ENCODE assay signal across 24 cellular contexts in genomic region chr2:26716340-26716739, GRCh38. TPM values are rescaled to one million over a fixed set of nuclear protein-coding genes. Genes with fewer than 3 reads are reported as not detected.
DNase-seq lines count a peak whose midpoint lies in the region; ATAC-seq, FAIRE-seq and TF ChIP-seq lines count a peak whose summit lies in the region.
"Had no signal": no experiment of that assay in that cellular context is flagged by ENCODE, and none has a peak within 500 bp of the region (broad histone marks: within the 10 kb centered on the region; RNA-seq: fewer than 3 reads in every experiment).

No MANE protein-coding gene starts in this region.

- H3K4me3 ChIP-seq in SK-N-SH (ENCODE audit: low read depth in 2 of 2, low read length in 1 of 2) (no peak overlapping the region), A549 (no peak overlapping the region), adrenal gland (no peak overlapping the region)
- H3K4me3 ChIP-seq: GM23248 had no signal

- H3F3A ChIP-seq in SK-N-SH (replicated peaks; ENCODE audit: insufficient read depth), result no peaks in the 10 kb centered on the region

- H2AFZ ChIP-seq in SK-N-SH (ENCODE audit: low read depth), result no peak overlapping the region
- H2AFZ ChIP-seq: GM23248 had no signal

- H3K79me2 ChIP-seq in SK-N-SH (ENCODE audit: insufficient read depth), result no peaks in the 10 kb centered on the region

- POLR2A ChIA-PET in SK-N-SH (lab: Yijun Ruan, JAX) (no interaction called here), A549 (lab: Yijun Ruan, JAX) (no interaction called here)

- no peak overlapping the region for H3K4me3 Mint-ChIP-seq in progenitor cell of endocrine pancreas (ENCODE audit: low read depth)
- H3K4me3 Mint-ChIP-seq: CD4-positive, alpha-beta memory T cell had no signal

- H3K27me3 Mint-ChIP-seq in progenitor cell of endocrine pancreas, result peaks cover 26% of the 10 kb centered on the region

- CTCF ChIA-PET in SK-N-SH (lab: Yijun Ruan, JAX), result interaction anchor here (0.7 to 8.2 kb wide), 4 partner anchors 16 to 138 kb away, joined by 3 to 70 read pairs (median 6); no protein-coding TSS in a partner anchor
- CTCF ChIA-PET in A549 (lab: Yijun Ruan, JAX), result interaction anchor here (1.0 to 2.2 kb wide), 4 partner anchors 9 to 227 kb away, joined by 3 to 9 read pairs (median 4); no protein-coding TSS in a partner anchor

- H3K36me3 ChIP-seq in SK-N-SH (replicated peaks in 1 of 2; ENCODE audit: control insufficient read depth in 1 of 2, insufficient read depth in 2 of 2, low read length in 1 of 2) (no peaks in the 10 kb centered on the region), adrenal gland (replicated peaks in 1 of 2) (no peaks in the 10 kb centered on the region)

- ATAC-seq in SK-N-SH treated with all-trans-retinoic acid at 6 μM for 48 hours (no peak), A549 (no peak)

- peaks cover 1% of the 10 kb centered on the region for H3K4me1 Mint-ChIP-seq in progenitor cell of endocrine pancreas (ENCODE audit: low read depth)
- H3K4me1 Mint-ChIP-seq: CD4-positive, alpha-beta memory T cell had no signal

- no peak overlapping the region for H3K4me2 ChIP-seq in SK-N-SH
- H3K4me2 ChIP-seq in A549, result no peak overlapping the region

- no peaks in the 10 kb centered on the region for H3K36me3 Mint-ChIP-seq in progenitor cell of endocrine pancreas (ENCODE audit: insufficient read depth)
- H3K36me3 Mint-ChIP-seq: CD4-positive, alpha-beta memory T cell had no signal

- H4K20me1 ChIP-seq in SK-N-SH (ENCODE audit: insufficient read depth), result no peaks in the 10 kb centered on the region

- H3K27ac ChIP-seq in SK-N-SH (ENCODE audit: low read depth in 2 of 2, low read length in 1 of 2), result no peak overlapping the region
- peak overlapping the region; percentile 21 to 94; a peak in 5 of 6 replicates for H3K27ac ChIP-seq in A549
- H3K27ac ChIP-seq in adrenal gland, result peak overlapping the region; percentile 19 to 99 (median 97)
- H3K27ac ChIP-seq: 22Rv1, GM23248 had no signal

- H3K27ac Mint-ChIP-seq in progenitor cell of endocrine pancreas, result peak overlapping the region; percentile 44
- H3K27ac Mint-ChIP-seq: CD4-positive, alpha-beta memory T cell had no signal

- no peak for TF ChIP-seq RAD21 in SK-N-SH (IDR thresholded peaks at IDR 0.05; ENCODE audit: low read length)
- no peak for TF ChIP-seq RAD21 in A549 (conservative IDR thresholded peaks at IDR 0.05 in 1 of 2, IDR thresholded peaks at IDR 0.05 in 1 of 2)

- H3K9me3 ChIP-seq in SK-N-SH (no peaks in the 10 kb centered on the region), A549 (no peaks in the 10 kb centered on the region), adrenal gland (replicated peaks in 1 of 3) (no peaks in the 10 kb centered on the region)

- no peak for TF ChIP-seq EP300 in SK-N-SH (IDR thresholded peaks at IDR 0.05; ENCODE audit: borderline replicate concordance in 1 of 2, low read depth in 1 of 2, low read length in 1 of 2)
- TF ChIP-seq EP300 in A549 (IDR thresholded peaks at IDR 0.05), result no peak

- H3K9ac ChIP-seq in SK-N-SH, result no peak overlapping the region
- H3K9ac ChIP-seq: GM23248 had no signal

- H3K27me3 ChIP-seq in SK-N-SH (ENCODE audit: insufficient read depth) (no peaks in the 10 kb centered on the region), adrenal gland (no peaks in the 10 kb centered on the region)

- no peak for FAIRE-seq in A549 (lab: Jason Lieb, UNC)
- FAIRE-seq: A204.1, GM12891, GM18507, H1 had no signal

- no peak for TF ChIP-seq POLR2A in A549 (IDR thresholded peaks at IDR 0.05; ENCODE audit: low read length)
- no peak for TF ChIP-seq POLR2A in adrenal gland (IDR thresholded peaks at IDR 0.05)

- WGBS in SK-N-SH (ENCODE audit: low lambda C conversion rate), result 92% methylated on average over 3 of the region's 3 CpGs
- 87% methylated on average over 3 of the region's 3 CpGs for WGBS in A549 (ENCODE audit: missing lambda C conversion rate)
- 75 to 88% (median 85%) methylated on average over 3 of the region's 3 CpGs for WGBS in adrenal gland, 4 donors

- H3K4me1 ChIP-seq in SK-N-SH (ENCODE audit: control insufficient read depth in 1 of 2, insufficient read depth in 2 of 2, low read depth in 1 of 2, low read length in 1 of 2) (peaks cover 11 to 61% of the 10 kb centered on the region in 2 experiments; a peak in 3 of 4 replicates), A549 (peaks cover 63% of the 10 kb centered on the region), adrenal gland (replicated peaks in 1 of 2) (peaks cover 62 to 96% of the 10 kb centered on the region in 2 donors)

- no peaks in the 10 kb centered on the region for H3K9me3 Mint-ChIP-seq in progenitor cell of endocrine pancreas (ENCODE audit: low read depth)
- H3K9me3 Mint-ChIP-seq: CD4-positive, alpha-beta memory T cell had no signal

- TF ChIP-seq CTCF in SK-N-SH (IDR thresholded peaks at IDR 0.05), result no peak
- TF ChIP-seq CTCF in A549 (IDR thresholded peaks at IDR 0.05), result no peak; the same call in 2 of the 3 replicates
- no peak for TF ChIP-seq CTCF in adrenal gland (IDR thresholded peaks at IDR 0.05)
- no peak for TF ChIP-seq CTCF in progenitor cell of endocrine pancreas (IDR thresholded peaks at IDR 0.05; ENCODE audit: unreplicated experiment)

- H3K9me2 ChIP-seq in SK-N-SH, result no peaks in the 10 kb centered on the region

- DNase-seq in SK-N-SH (no peak), A549 (ENCODE audit: low read depth in 1 of 2, low spot score in 1 of 2) (no peak), adrenal gland (no peak), progenitor cell of endocrine pancreas (ENCODE audit: low spot score, unreplicated experiment) (no peak), AML-193 (lab: John Stamatoyannopoulos, UW) (no peak), midbrain (lab: John Stamatoyannopoulos, UW) (no peak)
- DNase-seq: ACHN; C1 segment of cervical spinal cord; Calu3; CD4-positive, alpha-beta memory T cell; COR-L47; DMS53; DMS79 treated with DMSO at 0.1 percent for 48 hours; GF-D8; GM23248; H7; HCEC 1CT had no signal

- intact Hi-C loops in adrenal gland (cut with DNase I), result no loop called here

TF ChIP-seq in SK-N-SH treated with all-trans-retinoic acid at 6 μM for 48 hours, 23 proteins besides CTCF, POLR2A, EP300 and RAD21 (continues in another document):
- TF ChIP-seq TCF4 (CRISPR knock-in tag; IDR thresholded peaks at IDR 0.05; ENCODE audit: borderline replicate concordance), result no peak

TF ChIP-seq in SK-N-SH, 30 proteins besides CTCF, POLR2A, EP300 and RAD21:
- TF ChIP-seq MEF2A (IDR thresholded peaks at IDR 0.05; ENCODE audit: borderline replicate concordance, low read depth), result no peak
- no peak for TF ChIP-seq GABPA (IDR thresholded peaks at IDR 0.05; ENCODE audit: low read depth)

TF ChIP-seq in A549, 52 proteins besides CTCF, POLR2A, EP300 and RAD21:
- TF ChIP-seq TP53 (CRISPR knock-in tag; IDR thresholded peaks at IDR 0.05), result no peak
- 0 out of 2 replicates have a peak, but pooled peaks have one; percentile 7 for TF ChIP-seq KDM1A (IDR thresholded peaks at IDR 0.05; ENCODE audit: low read depth)

RNA-seq across cellular contexts. Expression of gene KCNK3, which starts 23.8 kb away (rescaled TPM):
- 0.16 and 0.31 TPM in 2 replicates for polyA plus RNA-seq in SK-N-SH (2012; rRNA removed)
- 0.06 and 0.24 TPM in 2 replicates for polyA plus RNA-seq in SK-N-SH (2012; cell fraction: cytosol; rRNA removed)
- polyA plus RNA-seq in SK-N-SH (2012; cell fraction: nucleus; rRNA removed), result 0.04 and 0.27 TPM in 2 replicates
- 2.8 and 3.5 TPM in 2 replicates for polyA plus RNA-seq in A549 (2011; rRNA removed)
- polyA plus RNA-seq in A549 (2012; cell fraction: cytosol; rRNA removed), result 2.0 and 3.4 TPM in 2 replicates
- polyA plus RNA-seq in A549 (2012; cell fraction: nucleus; rRNA removed), result 1.7 and 2.9 TPM in 2 replicates
- polyA plus RNA-seq in A549 (2017; fragmentation: RNase III; extraction: RNeasy Plus Mini Kit Qiagen cat#74134 plus additional on column Dnase treatment), result 1.6 to 3.4 TPM (median 2.4 TPM) in 3 replicates
- 4.1 TPM in 2 replicates for polyA minus RNA-seq in A549 (2011; rRNA and poly(A)+ RNA removed)
- total RNA-seq in adrenal gland, result 100 to 1,000 TPM; 366 to 595 (median 455) TPM
- 100 to 1,000 TPM; 133 to 325 (median 160) TPM for polyA plus RNA-seq in adrenal gland
- total RNA-seq in progenitor cell of endocrine pancreas, result 1.2 and 1.5 TPM in 2 replicates
- total RNA-seq: Calu3; CD4-positive, alpha-beta memory T cell; G401; GM23248 had no signal
- polyA plus RNA-seq: CD4-positive, alpha-beta memory T cell; GM23248 had no signal

RNA-seq across cellular contexts. Expression of gene SLC35F6, which starts 47.7 kb away (rescaled TPM):
- polyA plus RNA-seq in SK-N-SH (2012; rRNA removed), result 15.9 and 16.0 TPM in 2 replicates
- 8.3 and 12.6 TPM in 2 replicates for polyA plus RNA-seq in SK-N-SH (2012; cell fraction: cytosol; rRNA removed)
- polyA plus RNA-seq in SK-N-SH (2012; cell fraction: nucleus; rRNA removed), result 10.6 and 12.1 TPM in 2 replicates
- polyA plus RNA-seq in A549 (2011; rRNA removed), result 41.3 and 55.7 TPM in 2 replicates
- 23.7 and 38.0 TPM in 2 replicates for polyA plus RNA-seq in A549 (2012; cell fraction: cytosol; rRNA removed)
- 33.1 and 35.8 TPM in 2 replicates for polyA plus RNA-seq in A549 (2012; cell fraction: nucleus; rRNA removed)
- polyA plus RNA-seq in A549 (2017; fragmentation: RNase III; extraction: RNeasy Plus Mini Kit Qiagen cat#74134 plus additional on column Dnase treatment), result 40.1 to 47.6 TPM (median 46.9 TPM) in 3 replicates
- 111 and 126 TPM in 2 replicates for polyA minus RNA-seq in A549 (2011; rRNA and poly(A)+ RNA removed)
- total RNA-seq in adrenal gland, result 10 to 100 TPM; 51.0 to 92.4 (median 68.3) TPM
- 10 to 100 TPM; 20.0 to 49.8 (median 23.7) TPM for polyA plus RNA-seq in adrenal gland
- total RNA-seq in progenitor cell of endocrine pancreas, result 19.2 and 19.9 TPM in 2 replicates

Comparison
In these comparisons a context has a peak if more than half of its experiments do, and no peak if none do; other contexts are left out.
1. H3K27ac ChIP-seq: peak in A549 (2 of 2) and adrenal gland (5 of 5); none in SK-N-SH (0 of 2).
2. RNA of gene KCNK3, which starts 23.8 kb away (polyA plus RNA-seq): 133 to 325 TPM in adrenal gland; 1.6 to 3.5 TPM in A549 and 0.04 to 0.31 TPM in SK-N-SH; every median in the first group is over 10 times any median in the second.